Comparison of ENCODE assay signal across 8 cellular contexts in genomic region chr7:149714081-149714909, GRCh38. TPM values are rescaled to one million over a fixed set of nuclear protein-coding genes. Genes with fewer than 3 reads are reported as not detected.
A peak's percentile ranks its signal among the peaks of the same experiment; 100 is the strongest.
DNase-seq lines count a peak whose midpoint lies in the region; ATAC-seq, FAIRE-seq and TF ChIP-seq lines count a peak whose summit lies in the region.

No MANE protein-coding gene starts in this region.

- ATAC-seq in GM19025 (IDR thresholded peaks at IDR 0.05; ENCODE audit: low read depth, unreplicated experiment) (peak; percentile 95), HG03342 (IDR thresholded peaks at IDR 0.05; ENCODE audit: unreplicated experiment) (peak; percentile 93), HepG2 (peak; percentile 85)

- no peaks in the 10 kb centered on the region for H3K36me3 ChIP-seq in HepG2 (replicated peaks in 1 of 2; ENCODE audit: control insufficient read depth in 1 of 2, insufficient read depth in 2 of 2, low read length in 2 of 2)

- H3K27ac Mint-ChIP-seq in dendritic cell treated with granulocyte-macrophage colony-stimulating factor and Interleukin-4, amounts not matched to agents 40 ng/mL and 50 ng/mL, for 4 days, result peak overlapping the region; percentile 53

- H3K9me3 ChIP-seq in HepG2 (ENCODE audit: low read length), result peaks cover 23% of the 10 kb centered on the region

- no peaks in the 10 kb centered on the region for H3K79me2 ChIP-seq in HepG2 (ENCODE audit: insufficient read depth, low read length)

- no peaks in the 10 kb centered on the region for H4K20me1 ChIP-seq in HepG2 (ENCODE audit: insufficient read depth, low read length)

- BruUV-seq in HepG2 (replicated peaks; lab: Mats Ljungman, UMichigan), result no TSS peak

- 85% methylated on average over 25 of the region's 88 CpGs for WGBS in HepG2 (ENCODE audit: low lambda C conversion rate)

- FAIRE-seq in HepG2 (lab: Jason Lieb, UNC), result no peak

- in situ Hi-C loops in HepG2 (cut with HindIII; ENCODE audit: extremely low pct_ligation_motif_present, low pct_unique_long_range_greater_than_20kb), result no loop called here

- H3K9me3 Mint-ChIP-seq in dendritic cell treated with granulocyte-macrophage colony-stimulating factor and Interleukin-4, amounts not matched to agents 40 ng/mL and 50 ng/mL, for 4 days, result peaks cover 25% of the 10 kb centered on the region

- intact Hi-C loops in dendritic cell treated with granulocyte-macrophage colony-stimulating factor and Interleukin-4, amounts not matched to agents 40 ng/mL and 50 ng/mL, for 4 days (cut with micrococcal nuclease), result no loop called here
- intact Hi-C loops in HepG2 (cut with micrococcal nuclease; ENCODE audit: unreplicated experiment), result no loop called here

- POLR2A ChIA-PET in HepG2 (lab: Yijun Ruan, JAX), result no interaction called here

- no peak for TF ChIP-seq RAD21 in HepG2 (CRISPR knock-in tag; IDR thresholded peaks at IDR 0.05)

- TF ChIP-seq EP300 in HepG2 (IDR thresholded peaks at IDR 0.05; ENCODE audit: low read depth in 2 of 2, low read length in 2 of 2) (no peak), HepG2 (CRISPR knock-in tag; IDR thresholded peaks at IDR 0.05; ENCODE audit: borderline replicate concordance) (no peak)

- H3K36me3 Mint-ChIP-seq in dendritic cell treated with granulocyte-macrophage colony-stimulating factor and Interleukin-4, amounts not matched to agents 40 ng/mL and 50 ng/mL, for 4 days (ENCODE audit: low read depth), result peaks cover 11% of the 10 kb centered on the region

- H3K4me1 ChIP-seq in HepG2 (ENCODE audit: insufficient read depth, low read length), result peaks cover 23% of the 10 kb centered on the region

- H3K27me3 Mint-ChIP-seq in dendritic cell treated with granulocyte-macrophage colony-stimulating factor and Interleukin-4, amounts not matched to agents 40 ng/mL and 50 ng/mL, for 4 days, result peaks cover 22% of the 10 kb centered on the region

- peak overlapping the region; percentile 77 for H3K4me3 Mint-ChIP-seq in dendritic cell treated with granulocyte-macrophage colony-stimulating factor and Interleukin-4, amounts not matched to agents 40 ng/mL and 50 ng/mL, for 4 days

- peaks cover 33% of the 10 kb centered on the region for H3K4me1 Mint-ChIP-seq in dendritic cell treated with granulocyte-macrophage colony-stimulating factor and Interleukin-4, amounts not matched to agents 40 ng/mL and 50 ng/mL, for 4 days (ENCODE audit: low read depth)

- no peaks in the 10 kb centered on the region for H3K27me3 ChIP-seq in HepG2 (ENCODE audit: control insufficient read depth in 1 of 2, insufficient read depth in 2 of 2, low read length in 2 of 2)

- CTCF ChIA-PET in HepG2 (lab: Yijun Ruan, JAX; ENCODE audit: low intra/inter-chr PET ratio, low total read pairs), result no interaction called here

- H3K4me2 ChIP-seq in HepG2 (ENCODE audit: low read depth, low read length), result peak overlapping the region; percentile 76

- TF ChIP-seq POLR2A in HepG2 (IDR thresholded peaks at IDR 0.05; ENCODE audit: insufficient read depth in 1 of 2, low read depth in 2 of 2, low read length in 2 of 2), result peak in 1 of 2 experiments; percentile 59; a peak in 2 of 4 replicates

- peak overlapping the region; percentile 47; the same call in 1 of the 2 replicates for H3K9ac ChIP-seq in HepG2 (ENCODE audit: insufficient read depth, low read depth, low read length)

- H2AFZ ChIP-seq in HepG2 (ENCODE audit: low read length), result no peak overlapping the region

- H3K27ac ChIP-seq in HepG2 (ENCODE audit: extremely low read length, insufficient read depth, low read length), result no peak overlapping the region

- no peak for TF ChIP-seq CTCF in AG09319 (IDR thresholded peaks at IDR 0.05; ENCODE audit: low read depth, low read length)
- no peak for TF ChIP-seq CTCF in HepG2 (CRISPR knock-in tag; IDR thresholded peaks at IDR 0.05)

- H3K4me3 ChIP-seq in HepG2 (replicated peaks in 1 of 3; ENCODE audit: insufficient read depth in 1 of 3, low read depth in 2 of 3, low read length in 3 of 3), result peak overlapping the region; percentile 51 to 75 (median 66); a peak in 5 of 6 replicates

- peak; percentile 61 for DNase-seq in AG09319 (ENCODE audit: extremely low read depth, low read depth)
- peak; percentile 27 for DNase-seq in NCI-H510A treated with DMSO at 0.1 percent for 48 hours (lab: John Stamatoyannopoulos, UW)
- peak; percentile 92 to 93 for DNase-seq in activated CD4-positive, alpha-beta T cell treated with anti-CD3 and anti-CD28 coated beads, Interleukin-2, amount 50 U/mL, for 24 hours (ENCODE audit: low read depth in 1 of 2, low spot score in 1 of 2)
- peak; percentile 75 for DNase-seq in HepG2 (ENCODE audit: low spot score)
- peak; percentile 96 to 97 for DNase-seq in stimulated activated CD4-positive, alpha-beta T cell treated with anti-CD3 and anti-CD28 coated beads, Interleukin-2, amount 100 ng/mL, for 24 hours

TF ChIP-seq in HepG2, 621 proteins besides CTCF, POLR2A, EP300 and RAD21 (continues in another document):
- TF ChIP-seq ZMAT3 (CRISPR knock-in tag; conservative IDR thresholded peaks at IDR 0.05), result peak; percentile 76
- peak; percentile 42; the same call in 1 of the 2 replicates for TF ChIP-seq ZNF441 (CRISPR knock-in tag; IDR thresholded peaks at IDR 0.05; ENCODE audit: borderline replicate concordance)
- peak; percentile 35; the same call in 1 of the 2 replicates for TF ChIP-seq ZNF574 (CRISPR knock-in tag; IDR thresholded peaks at IDR 0.05)
- TF ChIP-seq CAMTA2 (CRISPR knock-in tag; IDR thresholded peaks at IDR 0.05; ENCODE audit: borderline replicate concordance), result peak; percentile 46; the same call in 1 of the 2 replicates
- TF ChIP-seq THAP11 (CRISPR knock-in tag; IDR thresholded peaks at IDR 0.05), result peak; percentile 96
- no peak for TF ChIP-seq ZNF460 (CRISPR knock-in tag; IDR thresholded peaks at IDR 0.05; ENCODE audit: borderline replicate concordance)
- peak; percentile 11 for TF ChIP-seq XRCC5 (optimal IDR thresholded peaks at IDR 0.05; ENCODE audit: low read length)
- no peak for TF ChIP-seq KAT2B (IDR thresholded peaks at IDR 0.05; ENCODE audit: borderline replicate concordance, low read depth, low read length)
- TF ChIP-seq TFE3 (CRISPR knock-in tag; IDR thresholded peaks at IDR 0.05), result no peak
- TF ChIP-seq PHF5A (CRISPR knock-in tag; IDR thresholded peaks at IDR 0.05; ENCODE audit: low read depth, unreplicated experiment), result no peak
- TF ChIP-seq MYC (CRISPR knock-in tag; IDR thresholded peaks at IDR 0.05; ENCODE audit: borderline replicate concordance), result peak; percentile 37; the same call in 1 of the 2 replicates

RNA-seq across cellular contexts. Expression of gene ZNF467, which starts 59.1 kb away (rescaled TPM):
- total RNA-seq in HepG2 (2016; rRNA removed; fragmentation: Illumina TruSeq; extraction: Trizol), result not detected in 2 replicates
- total RNA-seq in HepG2 (2016; cell fraction: cytosol; rRNA removed; fragmentation: Illumina TruSeq; extraction: Trizol; ENCODE audit: low read depth), result not detected in 2 replicates
- not detected in 2 replicates for total RNA-seq in HepG2 (2016; cell fraction: insoluble cytoplasmic fraction; rRNA removed; fragmentation: Illumina TruSeq; extraction: Trizol)
- not detected in 2 replicates for total RNA-seq in HepG2 (2016; cell fraction: membrane; rRNA removed; fragmentation: Illumina TruSeq; extraction: Trizol)
- not detected in 2 replicates for total RNA-seq in HepG2 (2016; cell fraction: nucleus; rRNA removed; fragmentation: Illumina TruSeq; extraction: Trizol)
- polyA plus RNA-seq in HepG2 (2011; rRNA removed), result 0.03 TPM in 1 of 2 replicates, not detected in the other
- 0.01 and 0.04 TPM in 2 replicates for polyA plus RNA-seq in HepG2 (2011; cell fraction: cytosol; rRNA removed)
- 0.27 and 0.28 TPM in 2 replicates for polyA plus RNA-seq in HepG2 (2011; cell fraction: nucleus; rRNA removed)
- polyA plus RNA-seq in HepG2 (2012), result not detected in 2 replicates
- 0.05 and 0.08 TPM in 2 replicates for polyA plus RNA-seq in HepG2 (2016; cell fraction: cytosol; fragmentation: Illumina TruSeq; extraction: Trizol; ENCODE audit: low read depth)
- polyA plus RNA-seq in HepG2 (2016; cell fraction: insoluble cytoplasmic fraction; fragmentation: Illumina TruSeq; extraction: Trizol; ENCODE audit: low read depth), result not detected in 2 replicates
- polyA plus RNA-seq in HepG2 (2016; cell fraction: membrane; fragmentation: Illumina TruSeq; extraction: Trizol; ENCODE audit: low read depth), result not detected in 2 replicates
- polyA plus RNA-seq in HepG2 (2016; cell fraction: nucleus; fragmentation: Illumina TruSeq; extraction: Trizol; ENCODE audit: insufficient read depth, low read depth), result not detected in 2 replicates
- 0.06 TPM in 1 of 2 replicates, not detected in the other for polyA minus RNA-seq in HepG2 (2011; rRNA and poly(A)+ RNA removed; ENCODE audit: low replicate concordance)
- polyA minus RNA-seq in HepG2 (2011; cell fraction: cytosol; rRNA and poly(A)+ RNA removed), result not detected in 2 replicates
- not detected in 2 replicates for polyA minus RNA-seq in HepG2 (2011; cell fraction: nucleus; rRNA and poly(A)+ RNA removed)

Comparison
In these comparisons a context has a peak if more than half of its experiments do, and no peak if none do; other contexts are left out.
1. DNase-seq: peak in every context shown above with its lines; median percentile 96 in stimulated activated CD4-positive, alpha-beta T cell treated with anti-CD3 and anti-CD28 coated beads, Interleukin-2, amount 100 ng/mL, for 24 hours; 92 in activated CD4-positive, alpha-beta T cell treated with anti-CD3 and anti-CD28 coated beads, Interleukin-2, amount 50 U/mL, for 24 hours; 75 in HepG2; 61 in AG09319; 27 in NCI-H510A treated with DMSO at 0.1 percent for 48 hours.